Comparison of ENCODE assay signal across 11 cellular contexts in genomic region chr2:188023035-188023434, GRCh38.
"Had no signal": no experiment of that assay in that cellular context is flagged by ENCODE, and none has a peak within 500 bp of the region (broad histone marks: within the 10 kb centered on the region; RNA-seq: fewer than 3 reads in every experiment).

No MANE protein-coding gene starts in this region.

- H3K9ac ChIP-seq: GM23248 had no signal

- H3K4me3 Mint-ChIP-seq: GM23338, H9, HFFc6 had no signal

- H3K27ac ChIP-seq: GM23248 had no signal

- FAIRE-seq: H1, H54 had no signal

- H2AFZ ChIP-seq: GM23248, GM23338 had no signal

- H3K27ac Mint-ChIP-seq: GM23338, H9, HFFc6 had no signal

- H3K4me3 ChIP-seq: GM23248, GM23338, HAP-1 had no signal

- DNase-seq: GM23248, GOT3, H7, H9, HCEC 1CT, HFFc6 had no signal

- H3K36me3 ChIP-seq: HAP-1 had no signal

- H3K4me1 ChIP-seq: HAP-1 had no signal

- ATAC-seq: GM23338, HCT116 had no signal

- H3K4me2 ChIP-seq: GM23338 had no signal
